In genomic region chr5:178204205-178205009, GRCh38 we compare ENCODE assay signal across 1 cellular context.
TF ChIP-seq lines count a peak whose summit lies in the region.

Gene HNRNPAB, plus strand, starts transcription at chr5:178204533. Its CDS starts 305 bp downstream, at chr5:178204838.

TF ChIP-seq in K562, 482 proteins besides CTCF, POLR2A, EP300 and RAD21 (continued from another document and continues in another):
- TF ChIP-seq E2F4 (CRISPR knock-in tag; IDR thresholded peaks at IDR 0.05; ENCODE audit: low read depth) (no peak), SRF (CRISPR knock-in tag; IDR thresholded peaks at IDR 0.05) (peak; percentile 38 to 95; a peak in 2 of 4 replicates), ATF3 (IDR thresholded peaks at IDR 0.05) (no peak), ATF3 (CRISPR knock-in tag; conservative IDR thresholded peaks at IDR 0.05) (no peak), GATAD2B (IDR thresholded peaks at IDR 0.05; ENCODE audit: borderline replicate concordance) (peak; percentile 62; the same call in 1 of the 2 replicates), HMG20A (CRISPR knock-in tag; conservative IDR thresholded peaks at IDR 0.05) (no peak), PATZ1 (CRISPR knock-in tag; IDR thresholded peaks at IDR 0.05; ENCODE audit: borderline replicate concordance) (no peak), PTRF (tag; IDR thresholded peaks at IDR 0.05) (no peak), ZKSCAN1 (IDR thresholded peaks at IDR 0.05; ENCODE audit: low read depth, low read length) (peak; percentile 46; the same call in 1 of the 2 replicates), ZNF324 (CRISPR knock-in tag; IDR thresholded peaks at IDR 0.05) (no peak), HDAC6 (IDR thresholded peaks at IDR 0.05; ENCODE audit: low read depth, low read length) (no peak), RB1 (IDR thresholded peaks at IDR 0.05; ENCODE audit: low read depth) (peak; percentile 95), FOXA1 (IDR thresholded peaks at IDR 0.05; ENCODE audit: borderline replicate concordance) (no peak), GTF2E2 (tag; IDR thresholded peaks at IDR 0.05) (peak; percentile 71; the same call in 1 of the 2 replicates), YY1 (IDR thresholded peaks at IDR 0.05; ENCODE audit: borderline replicate concordance in 1 of 3, control insufficient read depth in 1 of 3, extremely low read depth in 1 of 3, insufficient read depth in 3 of 3, insufficient read length in 1 of 3, insufficient replicate concordance in 2 of 3, low read depth in 1 of 3, low read length in 2 of 3) (peak in 2 of 3 experiments; percentile 79 to 82), RBM34 (IDR thresholded peaks at IDR 0.05; ENCODE audit: borderline replicate concordance, insufficient read depth, low read length) (no peak), POLR3A (IDR thresholded peaks at IDR 0.05; ENCODE audit: borderline replicate concordance, extremely low read depth, insufficient read depth, insufficient read length) (no peak), ZBTB2 (IDR thresholded peaks at IDR 0.05) (no peak), ATF4 (CRISPR knock-in tag; IDR thresholded peaks at IDR 0.05) (peak; percentile 44; the same call in 1 of the 2 replicates), ZNF175 (CRISPR knock-in tag; IDR thresholded peaks at IDR 0.05; ENCODE audit: low read depth) (no peak), NR2C1 (IDR thresholded peaks at IDR 0.05) (no peak), NR2C1 (tag; IDR thresholded peaks at IDR 0.05) (no peak), SREBF2 (CRISPR knock-in tag; IDR thresholded peaks at IDR 0.05) (no peak), ZNF431 (CRISPR knock-in tag; IDR thresholded peaks at IDR 0.05) (no peak), THRAP3 (IDR thresholded peaks at IDR 0.05; ENCODE audit: borderline replicate concordance) (no peak), ZBTB34 (CRISPR knock-in tag; IDR thresholded peaks at IDR 0.05) (no peak), RFX1 (IDR thresholded peaks at IDR 0.05) (no peak), KDM5B (IDR thresholded peaks at IDR 0.05; ENCODE audit: insufficient replicate concordance, low read depth, low read length) (peak; percentile 100), ZNF668 (CRISPR knock-in tag; IDR thresholded peaks at IDR 0.05) (peak; percentile 30; the same call in 1 of the 2 replicates), CBX2 (IDR thresholded peaks at IDR 0.05; ENCODE audit: insufficient read depth, low read length, poor library complexity, severe bottlenecking) (no peak), ZNF354B (CRISPR knock-in tag; IDR thresholded peaks at IDR 0.05) (no peak), ZBTB40 (IDR thresholded peaks at IDR 0.05) (no peak), ZBTB40 (CRISPR knock-in tag; IDR thresholded peaks at IDR 0.05) (no peak), ZNF146 (CRISPR knock-in tag; IDR thresholded peaks at IDR 0.05; ENCODE audit: unreplicated experiment) (no peak), ZC3H8 (IDR thresholded peaks at IDR 0.05) (no peak), NR0B1 (IDR thresholded peaks at IDR 0.05; ENCODE audit: partially characterized antibody) (no peak), NR1H2 (CRISPR knock-in tag; IDR thresholded peaks at IDR 0.05) (0 out of 2 replicates have a peak, but pooled peaks have one; percentile 35), PRDM10 (IDR thresholded peaks at IDR 0.05; ENCODE audit: partially characterized antibody) (no peak), CC2D1A (IDR thresholded peaks at IDR 0.05) (no peak), XRCC5 (IDR thresholded peaks at IDR 0.05; ENCODE audit: low read depth, low read length) (no peak)
